ENCODE assay signal across 1 cellular context in the genomic region with DNA sequence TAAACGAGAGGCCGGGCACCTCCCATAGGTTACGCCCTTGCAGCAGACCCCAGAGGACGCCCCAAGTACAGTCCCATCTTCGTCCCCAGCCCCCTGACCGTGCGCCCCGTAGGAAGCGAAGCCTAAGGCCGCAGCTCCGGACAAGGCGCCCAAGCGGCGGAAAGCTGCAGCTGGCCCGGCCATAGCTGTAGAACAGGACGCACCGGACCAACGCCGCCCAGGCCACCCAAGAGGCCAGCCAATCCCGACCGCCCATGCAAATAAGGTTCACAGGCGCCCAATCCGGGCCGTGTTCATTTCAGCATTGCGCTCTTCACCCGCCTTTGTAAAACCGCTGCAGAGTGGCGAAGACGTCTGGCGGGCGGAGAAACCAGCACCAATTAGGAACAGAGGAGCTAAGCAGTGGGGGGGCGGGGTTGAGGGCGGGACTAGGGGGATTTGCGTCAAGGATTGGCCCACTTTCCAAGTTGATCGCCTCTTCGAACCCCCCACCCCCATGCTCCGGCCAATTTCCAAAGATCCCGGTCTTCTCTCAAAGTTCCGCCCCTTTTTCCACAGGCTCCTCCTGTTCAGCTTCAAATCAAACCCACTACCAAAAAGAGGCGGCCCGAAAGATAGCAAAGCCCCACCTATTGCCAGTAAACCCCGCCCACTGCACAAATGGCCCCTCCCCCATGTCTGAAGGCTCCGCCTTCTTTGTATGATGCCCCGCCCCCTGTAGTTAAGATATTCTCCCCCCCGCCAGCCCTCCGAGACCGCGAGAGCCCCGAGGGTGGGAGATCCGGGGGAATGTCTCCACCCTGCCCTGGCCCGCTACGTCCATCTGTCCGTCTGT.
TF ChIP-seq lines count a peak whose summit lies in the region.

A gene (minus strand): TSS at position 196 of the 835 bp plus-strand sequence. CDS start 13 bp downstream, at position 183.

TF ChIP-seq in K562, 482 proteins besides CTCF, POLR2A, EP300 and RAD21 (continued from another document and continues in another):
- TF ChIP-seq SREBF2 (CRISPR knock-in tag; IDR thresholded peaks at IDR 0.05) (no peak), EP400 (IDR thresholded peaks at IDR 0.05) (peak; percentile 25; the same call in 1 of the 2 replicates), TOE1 (IDR thresholded peaks at IDR 0.05; ENCODE audit: borderline replicate concordance) (no peak), TOE1 (CRISPR knock-in tag; IDR thresholded peaks at IDR 0.05; ENCODE audit: borderline replicate concordance, low read depth) (no peak), FOXK2 (conservative IDR thresholded peaks at IDR 0.05 in 1 of 2, IDR thresholded peaks at IDR 0.05 in 1 of 2; ENCODE audit: low read depth in 2 of 2) (peak; percentile 18 to 54; a peak in 1 of 4 replicates), GABPB1 (CRISPR knock-in tag; IDR thresholded peaks at IDR 0.05) (no peak; the same call in 1 of the 2 replicates), HEY1 (CRISPR knock-in tag; IDR thresholded peaks at IDR 0.05; ENCODE audit: borderline replicate concordance) (no peak), ZEB2 (IDR thresholded peaks at IDR 0.05) (no peak), STAT5B (CRISPR knock-in tag; IDR thresholded peaks at IDR 0.05) (no peak), ZNF197 (CRISPR knock-in tag; IDR thresholded peaks at IDR 0.05; ENCODE audit: low read depth) (no peak), YY1 (IDR thresholded peaks at IDR 0.05; ENCODE audit: borderline replicate concordance in 1 of 3, control insufficient read depth in 1 of 3, extremely low read depth in 1 of 3, insufficient read depth in 3 of 3, insufficient read length in 1 of 3, insufficient replicate concordance in 2 of 3, low read depth in 1 of 3, low read length in 2 of 3) (peak in 2 of 3 experiments; percentile 65 to 89), TBP (optimal IDR thresholded peaks at IDR 0.05; ENCODE audit: low read depth, low read length) (peak; percentile 90), YBX1 (IDR thresholded peaks at IDR 0.05) (no peak), NFATC3 (IDR thresholded peaks at IDR 0.05) (no peak), TRIM28 (IDR thresholded peaks at IDR 0.05) (no peak), TAF15 (IDR thresholded peaks at IDR 0.05; ENCODE audit: low read depth, low read length) (no peak), HOXB6 (CRISPR knock-in tag; IDR thresholded peaks at IDR 0.05; ENCODE audit: borderline replicate concordance) (no peak), NR1H2 (CRISPR knock-in tag; IDR thresholded peaks at IDR 0.05) (no peak), SIRT6 (IDR thresholded peaks at IDR 0.05; ENCODE audit: low read depth, low read length) (no peak), PPARD (CRISPR knock-in tag; IDR thresholded peaks at IDR 0.05) (no peak), RNF2 (IDR thresholded peaks at IDR 0.05) (no peak), NCOA6 (IDR thresholded peaks at IDR 0.05) (no peak), ZBED1 (IDR thresholded peaks at IDR 0.05) (no peak), ATF1 (CRISPR knock-in tag; IDR thresholded peaks at IDR 0.05) (no peak), ATF1 (tag; IDR thresholded peaks at IDR 0.05) (peak; percentile 64), TCFL5 (CRISPR knock-in tag; conservative IDR thresholded peaks at IDR 0.05) (no peak), ZFP1 (CRISPR knock-in tag; IDR thresholded peaks at IDR 0.05) (no peak), HSF4 (CRISPR knock-in tag; IDR thresholded peaks at IDR 0.05; ENCODE audit: borderline replicate concordance) (no peak), ZFX (CRISPR knock-in tag; IDR thresholded peaks at IDR 0.05) (peak; percentile 80), ZNF431 (CRISPR knock-in tag; IDR thresholded peaks at IDR 0.05) (no peak), TFAM (CRISPR knock-in tag; conservative IDR thresholded peaks at IDR 0.05) (no peak), RBM22 (IDR thresholded peaks at IDR 0.05; ENCODE audit: low read depth, low read length, poor library complexity, severe bottlenecking) (no peak), HDAC6 (IDR thresholded peaks at IDR 0.05; ENCODE audit: low read depth, low read length) (no peak), E2F3 (CRISPR knock-in tag; IDR thresholded peaks at IDR 0.05) (no peak), HNRNPK (IDR thresholded peaks at IDR 0.05; ENCODE audit: low read depth, low read length, poor library complexity, severe bottlenecking) (no peak), XRCC4 (IDR thresholded peaks at IDR 0.05; ENCODE audit: extremely low read depth, insufficient read depth, insufficient read length) (no peak), SNIP1 (IDR thresholded peaks at IDR 0.05; ENCODE audit: low read depth) (no peak), NR3C1 (CRISPR knock-in tag; IDR thresholded peaks at IDR 0.05) (no peak), LCOR (CRISPR knock-in tag; IDR thresholded peaks at IDR 0.05) (peak; percentile 27; the same call in 1 of the 2 replicates)
- TF ChIP-seq, protein P1, sequence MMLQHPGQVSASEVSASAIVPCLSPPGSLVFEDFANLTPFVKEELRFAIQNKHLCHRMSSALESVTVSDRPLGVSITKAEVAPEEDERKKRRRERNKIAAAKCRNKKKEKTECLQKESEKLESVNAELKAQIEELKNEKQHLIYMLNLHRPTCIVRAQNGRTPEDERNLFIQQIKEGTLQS (IDR thresholded peaks at IDR 0.05), result no peak
- TF ChIP-seq, protein P1 (CRISPR knock-in tag; conservative IDR thresholded peaks at IDR 0.05), result no peak
- TF ChIP-seq, protein P2, sequence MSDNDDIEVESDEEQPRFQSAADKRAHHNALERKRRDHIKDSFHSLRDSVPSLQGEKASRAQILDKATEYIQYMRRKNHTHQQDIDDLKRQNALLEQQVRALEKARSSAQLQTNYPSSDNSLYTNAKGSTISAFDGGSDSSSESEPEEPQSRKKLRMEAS (CRISPR knock-in tag; IDR thresholded peaks at IDR 0.05), result 0 out of 2 replicates have a peak, but pooled peaks have one; percentile 19
- TF ChIP-seq, protein P3, sequence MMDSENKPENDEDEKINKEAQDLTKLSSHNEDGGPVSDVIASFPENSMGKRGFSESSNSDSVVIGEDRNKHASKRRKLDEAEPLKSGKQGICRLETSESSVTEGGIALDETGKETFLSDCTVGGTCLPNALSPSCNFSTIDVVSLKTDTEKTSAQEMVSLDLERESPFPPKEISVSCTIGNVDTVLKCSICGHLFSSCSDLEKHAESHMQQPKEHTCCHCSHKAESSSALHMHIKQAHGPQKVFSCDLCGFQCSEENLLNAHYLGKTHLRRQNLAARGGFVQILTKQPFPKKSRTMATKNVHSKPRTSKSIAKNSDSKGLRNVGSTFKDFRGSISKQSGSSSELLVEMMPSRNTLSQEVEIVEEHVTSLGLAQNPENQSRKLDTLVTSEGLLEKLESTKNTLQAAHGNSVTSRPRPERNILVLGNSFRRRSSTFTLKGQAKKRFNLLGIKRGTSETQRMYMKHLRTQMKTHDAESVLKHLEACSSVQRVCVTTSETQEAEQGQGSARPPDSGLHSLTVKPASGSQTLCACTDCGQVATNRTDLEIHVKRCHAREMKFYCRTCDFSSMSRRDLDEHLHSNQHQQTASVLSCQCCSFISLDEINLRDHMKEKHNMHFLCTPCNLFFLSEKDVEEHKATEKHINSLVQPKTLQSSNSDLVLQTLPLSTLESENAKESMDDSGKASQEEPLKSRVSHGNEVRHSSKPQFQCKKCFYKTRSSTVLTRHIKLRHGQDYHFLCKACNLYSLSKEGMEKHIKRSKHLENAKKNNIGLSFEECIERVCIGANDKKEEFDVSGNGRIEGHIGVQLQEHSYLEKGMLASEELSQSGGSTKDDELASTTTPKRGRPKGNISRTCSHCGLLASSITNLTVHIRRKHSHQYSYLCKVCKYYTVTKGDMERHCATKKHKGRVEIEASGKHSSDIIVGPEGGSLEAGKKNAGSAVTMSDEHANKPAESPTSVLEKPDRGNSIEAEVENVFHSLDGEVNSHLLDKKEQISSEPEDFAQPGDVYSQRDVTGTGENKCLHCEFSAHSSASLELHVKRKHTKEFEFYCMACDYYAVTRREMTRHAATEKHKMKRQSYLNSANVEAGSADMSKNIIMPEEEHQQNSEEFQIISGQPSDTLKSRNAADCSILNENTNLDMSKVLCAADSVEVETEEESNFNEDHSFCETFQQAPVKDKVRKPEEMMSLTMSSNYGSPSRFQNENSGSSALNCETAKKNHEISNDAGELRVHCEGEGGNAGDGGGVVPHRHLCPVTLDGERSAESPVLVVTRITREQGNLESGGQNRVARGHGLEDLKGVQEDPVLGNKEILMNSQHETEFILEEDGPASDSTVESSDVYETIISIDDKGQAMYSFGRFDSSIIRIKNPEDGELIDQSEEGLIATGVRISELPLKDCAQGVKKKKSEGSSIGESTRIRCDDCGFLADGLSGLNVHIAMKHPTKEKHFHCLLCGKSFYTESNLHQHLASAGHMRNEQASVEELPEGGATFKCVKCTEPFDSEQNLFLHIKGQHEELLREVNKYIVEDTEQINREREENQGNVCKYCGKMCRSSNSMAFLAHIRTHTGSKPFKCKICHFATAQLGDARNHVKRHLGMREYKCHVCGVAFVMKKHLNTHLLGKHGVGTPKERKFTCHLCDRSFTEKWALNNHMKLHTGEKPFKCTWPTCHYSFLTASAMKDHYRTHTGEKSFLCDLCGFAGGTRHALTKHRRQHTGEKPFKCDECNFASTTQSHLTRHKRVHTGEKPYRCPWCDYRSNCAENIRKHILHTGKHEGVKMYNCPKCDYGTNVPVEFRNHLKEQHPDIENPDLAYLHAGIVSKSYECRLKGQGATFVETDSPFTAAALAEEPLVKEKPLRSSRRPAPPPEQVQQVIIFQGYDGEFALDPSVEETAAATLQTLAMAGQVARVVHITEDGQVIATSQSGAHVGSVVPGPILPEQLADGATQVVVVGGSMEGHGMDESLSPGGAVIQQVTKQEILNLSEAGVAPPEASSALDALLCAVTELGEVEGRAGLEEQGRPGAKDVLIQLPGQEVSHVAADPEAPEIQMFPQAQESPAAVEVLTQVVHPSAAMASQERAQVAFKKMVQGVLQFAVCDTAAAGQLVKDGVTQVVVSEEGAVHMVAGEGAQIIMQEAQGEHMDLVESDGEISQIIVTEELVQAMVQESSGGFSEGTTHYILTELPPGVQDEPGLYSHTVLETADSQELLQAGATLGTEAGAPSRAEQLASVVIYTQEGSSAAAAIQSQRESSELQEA (IDR thresholded peaks at IDR 0.05; ENCODE audit: low read depth), result no peak
- TF ChIP-seq, protein P4, sequence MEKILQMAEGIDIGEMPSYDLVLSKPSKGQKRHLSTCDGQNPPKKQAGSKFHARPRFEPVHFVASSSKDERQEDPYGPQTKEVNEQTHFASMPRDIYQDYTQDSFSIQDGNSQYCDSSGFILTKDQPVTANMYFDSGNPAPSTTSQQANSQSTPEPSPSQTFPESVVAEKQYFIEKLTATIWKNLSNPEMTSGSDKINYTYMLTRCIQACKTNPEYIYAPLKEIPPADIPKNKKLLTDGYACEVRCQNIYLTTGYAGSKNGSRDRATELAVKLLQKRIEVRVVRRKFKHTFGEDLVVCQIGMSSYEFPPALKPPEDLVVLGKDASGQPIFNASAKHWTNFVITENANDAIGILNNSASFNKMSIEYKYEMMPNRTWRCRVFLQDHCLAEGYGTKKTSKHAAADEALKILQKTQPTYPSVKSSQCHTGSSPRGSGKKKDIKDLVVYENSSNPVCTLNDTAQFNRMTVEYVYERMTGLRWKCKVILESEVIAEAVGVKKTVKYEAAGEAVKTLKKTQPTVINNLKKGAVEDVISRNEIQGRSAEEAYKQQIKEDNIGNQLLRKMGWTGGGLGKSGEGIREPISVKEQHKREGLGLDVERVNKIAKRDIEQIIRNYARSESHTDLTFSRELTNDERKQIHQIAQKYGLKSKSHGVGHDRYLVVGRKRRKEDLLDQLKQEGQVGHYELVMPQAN (IDR thresholded peaks at IDR 0.05; ENCODE audit: borderline replicate concordance), result peak; percentile 72; the same call in 1 of the 2 replicates
- TF ChIP-seq, protein P5, sequence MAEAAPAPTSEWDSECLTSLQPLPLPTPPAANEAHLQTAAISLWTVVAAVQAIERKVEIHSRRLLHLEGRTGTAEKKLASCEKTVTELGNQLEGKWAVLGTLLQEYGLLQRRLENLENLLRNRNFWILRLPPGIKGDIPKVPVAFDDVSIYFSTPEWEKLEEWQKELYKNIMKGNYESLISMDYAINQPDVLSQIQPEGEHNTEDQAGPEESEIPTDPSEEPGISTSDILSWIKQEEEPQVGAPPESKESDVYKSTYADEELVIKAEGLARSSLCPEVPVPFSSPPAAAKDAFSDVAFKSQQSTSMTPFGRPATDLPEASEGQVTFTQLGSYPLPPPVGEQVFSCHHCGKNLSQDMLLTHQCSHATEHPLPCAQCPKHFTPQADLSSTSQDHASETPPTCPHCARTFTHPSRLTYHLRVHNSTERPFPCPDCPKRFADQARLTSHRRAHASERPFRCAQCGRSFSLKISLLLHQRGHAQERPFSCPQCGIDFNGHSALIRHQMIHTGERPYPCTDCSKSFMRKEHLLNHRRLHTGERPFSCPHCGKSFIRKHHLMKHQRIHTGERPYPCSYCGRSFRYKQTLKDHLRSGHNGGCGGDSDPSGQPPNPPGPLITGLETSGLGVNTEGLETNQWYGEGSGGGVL (CRISPR knock-in tag; IDR thresholded peaks at IDR 0.05), result no peak
- TF ChIP-seq, protein P6, sequence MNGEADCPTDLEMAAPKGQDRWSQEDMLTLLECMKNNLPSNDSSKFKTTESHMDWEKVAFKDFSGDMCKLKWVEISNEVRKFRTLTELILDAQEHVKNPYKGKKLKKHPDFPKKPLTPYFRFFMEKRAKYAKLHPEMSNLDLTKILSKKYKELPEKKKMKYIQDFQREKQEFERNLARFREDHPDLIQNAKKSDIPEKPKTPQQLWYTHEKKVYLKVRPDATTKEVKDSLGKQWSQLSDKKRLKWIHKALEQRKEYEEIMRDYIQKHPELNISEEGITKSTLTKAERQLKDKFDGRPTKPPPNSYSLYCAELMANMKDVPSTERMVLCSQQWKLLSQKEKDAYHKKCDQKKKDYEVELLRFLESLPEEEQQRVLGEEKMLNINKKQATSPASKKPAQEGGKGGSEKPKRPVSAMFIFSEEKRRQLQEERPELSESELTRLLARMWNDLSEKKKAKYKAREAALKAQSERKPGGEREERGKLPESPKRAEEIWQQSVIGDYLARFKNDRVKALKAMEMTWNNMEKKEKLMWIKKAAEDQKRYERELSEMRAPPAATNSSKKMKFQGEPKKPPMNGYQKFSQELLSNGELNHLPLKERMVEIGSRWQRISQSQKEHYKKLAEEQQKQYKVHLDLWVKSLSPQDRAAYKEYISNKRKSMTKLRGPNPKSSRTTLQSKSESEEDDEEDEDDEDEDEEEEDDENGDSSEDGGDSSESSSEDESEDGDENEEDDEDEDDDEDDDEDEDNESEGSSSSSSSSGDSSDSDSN (IDR thresholded peaks at IDR 0.05; ENCODE audit: borderline replicate concordance in 1 of 2, low read depth in 2 of 2, low read length in 2 of 2), result peak; percentile 45 to 88; a peak in 2 of 4 replicates
- TF ChIP-seq, protein P7, sequence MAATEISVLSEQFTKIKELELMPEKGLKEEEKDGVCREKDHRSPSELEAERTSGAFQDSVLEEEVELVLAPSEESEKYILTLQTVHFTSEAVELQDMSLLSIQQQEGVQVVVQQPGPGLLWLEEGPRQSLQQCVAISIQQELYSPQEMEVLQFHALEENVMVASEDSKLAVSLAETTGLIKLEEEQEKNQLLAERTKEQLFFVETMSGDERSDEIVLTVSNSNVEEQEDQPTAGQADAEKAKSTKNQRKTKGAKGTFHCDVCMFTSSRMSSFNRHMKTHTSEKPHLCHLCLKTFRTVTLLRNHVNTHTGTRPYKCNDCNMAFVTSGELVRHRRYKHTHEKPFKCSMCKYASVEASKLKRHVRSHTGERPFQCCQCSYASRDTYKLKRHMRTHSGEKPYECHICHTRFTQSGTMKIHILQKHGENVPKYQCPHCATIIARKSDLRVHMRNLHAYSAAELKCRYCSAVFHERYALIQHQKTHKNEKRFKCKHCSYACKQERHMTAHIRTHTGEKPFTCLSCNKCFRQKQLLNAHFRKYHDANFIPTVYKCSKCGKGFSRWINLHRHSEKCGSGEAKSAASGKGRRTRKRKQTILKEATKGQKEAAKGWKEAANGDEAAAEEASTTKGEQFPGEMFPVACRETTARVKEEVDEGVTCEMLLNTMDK (IDR thresholded peaks at IDR 0.05; ENCODE audit: borderline replicate concordance, insufficient read depth, low read depth, low read length, poor library complexity, severe bottlenecking), result peak; percentile 41
